Comparison of ENCODE assay signal across 23 cellular contexts in the genomic region with DNA sequence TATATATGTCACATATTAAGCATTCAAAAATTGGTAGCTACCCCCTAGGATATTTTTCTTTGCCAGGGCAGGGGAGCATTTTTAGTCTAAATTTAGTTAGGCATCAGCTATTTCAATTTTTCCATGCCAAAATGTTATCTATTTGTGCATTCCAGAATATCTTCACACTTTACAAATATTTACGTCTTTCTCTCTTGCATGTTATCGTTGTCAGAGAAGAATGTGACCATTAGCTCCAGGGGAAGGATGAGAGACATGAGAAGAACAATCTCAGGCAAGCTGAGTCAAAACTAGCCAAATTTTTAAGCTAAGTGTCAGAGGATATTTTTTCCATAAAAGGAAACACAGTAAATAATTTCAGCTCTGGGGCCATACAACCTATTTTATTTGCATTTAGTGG.
DNase-seq lines count a peak whose midpoint lies in the region; ATAC-seq and TF ChIP-seq lines count a peak whose summit lies in the region.
"Had no signal": no experiment of that assay in that cellular context is flagged by ENCODE, and none has a peak within 500 bp of the region (broad histone marks: within the 10 kb centered on the region; RNA-seq: fewer than 3 reads in every experiment).

No MANE protein-coding gene starts in this region.

- dilution Hi-C loops in IMR-90 (cut with HindIII; ENCODE audit: low sequenced_read_pairs, unreplicated experiment) = no loop called here

- H3K9me1 ChIP-seq in IMR-90 (ENCODE audit: insufficient read depth, low read length) = no peaks in the 10 kb centered on the region

- H3K4me3 Mint-ChIP-seq in activated CD4-positive, alpha-beta memory T cell treated with anti-CD3 and anti-CD28 coated beads, Interleukin-2, amount 10 ng/mL, durations not matched to agents 7 days and 5 days = no peak overlapping the region
- H3K4me3 Mint-ChIP-seq: B cell had no signal

- ATAC-seq in IMR-90 (ENCODE audit: low read depth) = peak; percentile 51

- H2BK5ac ChIP-seq in IMR-90 (ENCODE audit: low read depth, low read length, poor library complexity, severe bottlenecking) = no peak overlapping the region

- no peak overlapping the region for H2AFZ ChIP-seq in IMR-90 (replicated peaks; ENCODE audit: low read length, poor library complexity)
- H2AFZ ChIP-seq: hepatocyte had no signal

- H2BK15ac ChIP-seq in IMR-90 (ENCODE audit: low read depth, low read length) = no peak overlapping the region

- no peak overlapping the region for H3K14ac ChIP-seq in IMR-90 (replicated peaks; ENCODE audit: low read depth, low read length)

- no peak overlapping the region for H3K18ac ChIP-seq in IMR-90 (ENCODE audit: low read depth, low read length)

- TF ChIP-seq RAD21 in IMR-90 (IDR thresholded peaks at IDR 0.05; ENCODE audit: low read length) = no peak

- H3K4me2 ChIP-seq in IMR-90 (ENCODE audit: low read depth, low read length) = no peak overlapping the region
- H3K4me2 ChIP-seq in skeletal muscle satellite cell (ENCODE audit: low read length) = peak overlapping the region; percentile 25
- H3K4me2 ChIP-seq: hepatocyte had no signal

- TF ChIP-seq POLR2A in IMR-90 (IDR thresholded peaks at IDR 0.05; ENCODE audit: low read depth, low read length) = no peak

- H3K9me3 ChIP-seq in IMR-90 (ENCODE audit: control insufficient read depth, insufficient read depth, low read length) = no peaks in the 10 kb centered on the region; the same call in none of the 2 replicates
- no peaks in the 10 kb centered on the region for H3K9me3 ChIP-seq in skeletal muscle satellite cell (replicated peaks; ENCODE audit: low read length)

- no peak overlapping the region for H4K91ac ChIP-seq in IMR-90 (ENCODE audit: insufficient read depth, low read depth, low read length)

- no peaks in the 10 kb centered on the region for H4K20me1 ChIP-seq in IMR-90 (ENCODE audit: insufficient read depth, low read length)

- H3K36me3 ChIP-seq in IMR-90 (ENCODE audit: control insufficient read depth, insufficient read depth, low read length) (no peaks in the 10 kb centered on the region), skeletal muscle satellite cell (ENCODE audit: insufficient read depth, low read length) (no peaks in the 10 kb centered on the region)

- no peak overlapping the region for H2AK5ac ChIP-seq in IMR-90 (ENCODE audit: low read depth, low read length)

- no peak for TF ChIP-seq CTCF in IMR-90 (conservative IDR thresholded peaks at IDR 0.05; ENCODE audit: low read depth, low read length)

- H3K4me1 ChIP-seq in IMR-90 (ENCODE audit: control insufficient read depth, insufficient read depth, low read length) (no peaks in the 10 kb centered on the region), skeletal muscle satellite cell (ENCODE audit: control insufficient read depth, insufficient read depth, low read length) (peaks cover 26% of the 10 kb centered on the region)

- no TSS peak for BruUV-seq in IMR-90 (replicated peaks; lab: Mats Ljungman, UMichigan)

- H3K27ac ChIP-seq in IMR-90 (ENCODE audit: insufficient read depth, low read length) = no peak overlapping the region
- H3K27ac ChIP-seq: hepatocyte, VCaP had no signal

- H2AK9ac ChIP-seq in IMR-90 (replicated peaks; ENCODE audit: low read depth, low read length, poor library complexity) = no peak overlapping the region

- no peak overlapping the region for H2BK20ac ChIP-seq in IMR-90 (ENCODE audit: low read depth, low read length)

- no peak overlapping the region for H4K8ac ChIP-seq in IMR-90 (ENCODE audit: low read depth in 2 of 2, low read length in 2 of 2)

- H2BK120ac ChIP-seq in IMR-90 (ENCODE audit: low read depth, low read length) = no peak overlapping the region

- no peak overlapping the region for H4K5ac ChIP-seq in IMR-90 (ENCODE audit: low read depth, low read length)

- H3K23ac ChIP-seq in IMR-90 (ENCODE audit: low read depth, low read length) = no peak overlapping the region

- H3K27me3 ChIP-seq in IMR-90 (ENCODE audit: control insufficient read depth, insufficient read depth, low read length) = no peaks in the 10 kb centered on the region
- H3K27me3 ChIP-seq in skeletal muscle satellite cell (ENCODE audit: control insufficient read depth, insufficient read depth, low read length) = no peaks in the 10 kb centered on the region
- H3K27me3 ChIP-seq: hepatocyte had no signal

- DNase-seq in IMR-90 (peak; percentile 59), amniotic epithelial cell (ENCODE audit: low read depth) (peak; percentile 68), fibroblast of peridontal ligament (ENCODE audit: extremely low read depth) (peak; percentile 58), NCI-H1417 (lab: John Stamatoyannopoulos, UW) (no peak), DMS114 treated with DMSO at 0.1 percent for 48 hours (lab: John Stamatoyannopoulos, UW; ENCODE audit: unreplicated experiment) (no peak), cerebellum (ENCODE audit: low spot score) (no peak)
- DNase-seq in activated CD4-positive, alpha-beta memory T cell treated with anti-CD3 and anti-CD28 coated beads, Interleukin-2, amount 10 ng/mL, durations not matched to agents 7 days and 5 days = no peak
- DNase-seq: activated CD4-positive, alpha-beta T cell treated with anti-CD3 and anti-CD28 coated beads, Interleukin-2, amount 50 U/mL, for 1 hour; activated CD8-positive, alpha-beta memory T cell treated with anti-CD3 and anti-CD28 coated beads, Interleukin-2, amount 50 U/mL, for 48 hours; activated effector memory CD4-positive, alpha-beta T cell treated with Interleukin-2 at 50 U/mL for 16 hours; anterior cingulate cortex; COR-L47; NCI-H1694; NCI-H748 treated with DMSO at 0.1 percent for 48 hours; occipital lobe; retina; SIG-M5; stimulated activated CD4-positive, alpha-beta T cell treated with anti-CD3 and anti-CD28 coated beads, Interleukin-15, amount 100 ng/mL, for 24 hours had no signal

- no peaks in the 10 kb centered on the region for H3K27me3 Mint-ChIP-seq in activated CD4-positive, alpha-beta memory T cell treated with anti-CD3 and anti-CD28 coated beads, Interleukin-2, amount 10 ng/mL, durations not matched to agents 7 days and 5 days
- H3K27me3 Mint-ChIP-seq: B cell had no signal

- no peaks in the 10 kb centered on the region for H3K79me1 ChIP-seq in IMR-90 (ENCODE audit: low read depth in 1 of 2, low read length in 2 of 2)

- WGBS in IMR-90 (ENCODE audit: extremely low coverage in 2 of 2, insufficient read length in 1 of 2), 2 experiments = no CpG with 5 or more reads among the region's 2 CpGs

- no peaks in the 10 kb centered on the region for H3K4me1 Mint-ChIP-seq in activated CD4-positive, alpha-beta memory T cell treated with anti-CD3 and anti-CD28 coated beads, Interleukin-2, amount 10 ng/mL, durations not matched to agents 7 days and 5 days
- H3K4me1 Mint-ChIP-seq: B cell had no signal

- no peaks in the 10 kb centered on the region for H3K9me3 Mint-ChIP-seq in activated CD4-positive, alpha-beta memory T cell treated with anti-CD3 and anti-CD28 coated beads, Interleukin-2, amount 10 ng/mL, durations not matched to agents 7 days and 5 days

- no peak overlapping the region for H3K27ac Mint-ChIP-seq in activated CD4-positive, alpha-beta memory T cell treated with anti-CD3 and anti-CD28 coated beads, Interleukin-2, amount 10 ng/mL, durations not matched to agents 7 days and 5 days
- H3K27ac Mint-ChIP-seq: B cell had no signal

- no peaks in the 10 kb centered on the region for H3K36me3 Mint-ChIP-seq in activated CD4-positive, alpha-beta memory T cell treated with anti-CD3 and anti-CD28 coated beads, Interleukin-2, amount 10 ng/mL, durations not matched to agents 7 days and 5 days (ENCODE audit: low read depth)

- no peak overlapping the region for H3K9ac ChIP-seq in IMR-90 (ENCODE audit: low read depth, low read length)
- H3K9ac ChIP-seq in skeletal muscle satellite cell (ENCODE audit: low read depth, low read length) = peak overlapping the region; percentile 64

- CTCF ChIA-PET in IMR-90 (lab: Yijun Ruan, JAX) = no interaction called here
- CTCF ChIA-PET in activated CD4-positive, alpha-beta memory T cell treated with anti-CD3 and anti-CD28 coated beads, Interleukin-2, amount 10 ng/mL, durations not matched to agents 7 days and 5 days (lab: Charles Lee) = no interaction called here

- no peak overlapping the region for H3K56ac ChIP-seq in IMR-90 (ENCODE audit: extremely low read depth, insufficient read depth, low read length)

- H3K4me3 ChIP-seq in IMR-90 (ENCODE audit: insufficient read depth, low read depth, low read length) (no peak overlapping the region), skeletal muscle satellite cell (ENCODE audit: low read length) (no peak overlapping the region)
- H3K4me3 ChIP-seq: hepatocyte, lung had no signal

- in situ Hi-C loops in IMR-90 (cut with MboI; ENCODE audit: low sequenced_read_pairs) = no loop called here

- no peak overlapping the region for H3K4ac ChIP-seq in IMR-90 (ENCODE audit: low read depth, low read length)

- intact Hi-C loops in IMR-90 (cut with micrococcal nuclease) = no loop called here

- POLR2A ChIA-PET in IMR-90 (lab: Charles Lee; ENCODE audit: unreplicated experiment) = no interaction called here
- POLR2A ChIA-PET in activated CD4-positive, alpha-beta memory T cell treated with anti-CD3 and anti-CD28 coated beads, Interleukin-2, amount 10 ng/mL, durations not matched to agents 7 days and 5 days (lab: Charles Lee) = no interaction called here

TF ChIP-seq in IMR-90, 13 proteins besides CTCF, POLR2A, EP300 and RAD21 (continues in another document):
- TF ChIP-seq CHD1 (IDR thresholded peaks at IDR 0.05; ENCODE audit: low read depth, low read length) = no peak
- TF ChIP-seq MXI1 (IDR thresholded peaks at IDR 0.05; ENCODE audit: borderline replicate concordance, low read depth, low read length) = no peak
- no peak for TF ChIP-seq MAZ (IDR thresholded peaks at IDR 0.05; ENCODE audit: borderline replicate concordance, low read depth, low read length)
- no peak for TF ChIP-seq NFE2L2 (IDR thresholded peaks at IDR 0.05; ENCODE audit: low read depth, low read length)
- TF ChIP-seq MAFK (IDR thresholded peaks at IDR 0.05; ENCODE audit: low read depth, low read length) = no peak
- no peak for TF ChIP-seq BHLHE40 (IDR thresholded peaks at IDR 0.05; ENCODE audit: low read depth, low read length)
- TF ChIP-seq FOS (IDR thresholded peaks at IDR 0.05; ENCODE audit: low read depth, low read length) = no peak
- TF ChIP-seq, protein P1, sequence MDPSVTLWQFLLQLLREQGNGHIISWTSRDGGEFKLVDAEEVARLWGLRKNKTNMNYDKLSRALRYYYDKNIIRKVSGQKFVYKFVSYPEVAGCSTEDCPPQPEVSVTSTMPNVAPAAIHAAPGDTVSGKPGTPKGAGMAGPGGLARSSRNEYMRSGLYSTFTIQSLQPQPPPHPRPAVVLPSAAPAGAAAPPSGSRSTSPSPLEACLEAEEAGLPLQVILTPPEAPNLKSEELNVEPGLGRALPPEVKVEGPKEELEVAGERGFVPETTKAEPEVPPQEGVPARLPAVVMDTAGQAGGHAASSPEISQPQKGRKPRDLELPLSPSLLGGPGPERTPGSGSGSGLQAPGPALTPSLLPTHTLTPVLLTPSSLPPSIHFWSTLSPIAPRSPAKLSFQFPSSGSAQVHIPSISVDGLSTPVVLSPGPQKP (IDR thresholded peaks at IDR 0.05; ENCODE audit: borderline replicate concordance, low read depth, low read length) = no peak

Comparison
In these comparisons a context has a peak if more than half of its experiments do, and no peak if none do; other contexts are left out.
1. DNase-seq: peak in IMR-90 (single experiment), amniotic epithelial cell (single experiment) and fibroblast of peridontal ligament (single experiment); none in NCI-H1417 (0 of 3), DMS114 treated with DMSO at 0.1 percent for 48 hours (single experiment), activated CD4-positive, alpha-beta memory T cell treated with anti-CD3 and anti-CD28 coated beads, Interleukin-2, amount 10 ng/mL, durations not matched to agents 7 days and 5 days (single experiment) and cerebellum (single experiment).